Comparison of ENCODE assay signal across 22 cellular contexts in the genomic region with DNA sequence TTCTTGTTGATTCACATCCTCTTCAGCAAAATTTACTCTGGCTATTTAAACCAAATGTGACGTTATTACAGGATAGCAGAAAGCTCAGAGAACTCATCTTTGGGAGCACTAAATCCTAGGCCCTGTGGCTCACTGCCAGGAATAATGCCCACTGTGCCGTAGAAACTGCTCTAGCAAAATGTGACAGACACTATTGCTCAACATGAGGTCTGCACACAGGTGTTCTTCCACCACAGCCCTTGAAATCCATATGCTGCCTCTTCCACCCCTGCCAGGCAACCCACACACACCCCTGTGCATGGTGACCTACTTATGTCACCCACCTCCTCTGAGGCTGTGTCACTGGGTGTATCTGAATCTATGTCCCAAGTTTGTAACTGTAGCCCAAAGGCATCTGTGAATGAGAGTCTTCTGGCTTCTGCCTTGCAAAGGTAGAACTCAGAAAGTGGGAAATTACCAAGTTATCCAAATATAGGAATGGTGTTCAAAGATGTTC.
A peak's percentile ranks its signal among the peaks of the same experiment; 100 is the strongest.
DNase-seq lines count a peak whose midpoint lies in the region; TF ChIP-seq lines count a peak whose summit lies in the region.
"Had no signal": no experiment of that assay in that cellular context is flagged by ENCODE, and none has a peak within 500 bp of the region (broad histone marks: within the 10 kb centered on the region; RNA-seq: fewer than 3 reads in every experiment).

No MANE protein-coding gene starts in this region.

- no peak overlapping the region for H4K5ac ChIP-seq in mesendoderm (ENCODE audit: low read length)

- H3K4me1 ChIP-seq in HEK293 (ENCODE audit: control insufficient read depth, insufficient read depth, low read length) (no peaks in the 10 kb centered on the region), mesendoderm (ENCODE audit: control insufficient read depth, low read depth, low read length) (no peaks in the 10 kb centered on the region)
- H3K4me1 ChIP-seq: HAP-1, Peyer's patch had no signal

- no peaks in the 10 kb centered on the region for H3K27me3 Mint-ChIP-seq in chondrocyte (ENCODE audit: low read depth)

- H3K9me3 ChIP-seq in HEK293 (ENCODE audit: control insufficient read depth, insufficient read depth, low read depth, low read length), result no peaks in the 10 kb centered on the region
- H3K9me3 ChIP-seq: HAP-1, SJSA1 had no signal

- H3K27me3 ChIP-seq in mesendoderm (ENCODE audit: insufficient read depth, low read length, poor library complexity), result no peaks in the 10 kb centered on the region
- H3K27me3 ChIP-seq: Peyer's patch, SJSA1 had no signal

- H3K4ac ChIP-seq in mesendoderm (ENCODE audit: low read depth, low read length), result no peak overlapping the region

- peaks cover 9% of the 10 kb centered on the region for H3K36me3 Mint-ChIP-seq in chondrocyte (ENCODE audit: low read depth)
- H3K36me3 Mint-ChIP-seq: CD4-positive, CD25-positive, alpha-beta regulatory T cell had no signal

- H2BK15ac ChIP-seq in mesendoderm (replicated peaks; ENCODE audit: low read depth), result no peak overlapping the region

- H3K23ac ChIP-seq in mesendoderm (ENCODE audit: low read length), result no peak overlapping the region

- no peak overlapping the region for H2BK5ac ChIP-seq in mesendoderm (ENCODE audit: low read length)

- peak; percentile 11 for DNase-seq in Jurkat, Clone E6-1 (ENCODE audit: low read depth, low spot score)
- DNase-seq in SHP77 (lab: John Stamatoyannopoulos, UW) (peak; percentile 53 to 69), epithelial cell of prostate (ENCODE audit: low read depth, low spot score) (no peak), NCI-H526 treated with DMSO at 0.1 percent for 48 hours (lab: John Stamatoyannopoulos, UW) (no peak), chondrocyte (ENCODE audit: low spot score) (no peak), NCI-H1436 treated with DMSO at 0.1 percent for 48 hours (lab: John Stamatoyannopoulos, UW) (no peak), mesendoderm (no peak)
- DNase-seq: CD4-positive, CD25-positive, alpha-beta regulatory T cell; DMS79 treated with DMSO at 0.1 percent for 48 hours; Karpas-422; MM.1S; NCI-H1048; NCI-H146; NCI-H2029; NCI-H446; NK-92 treated with Interleukin-12 subunit alpha and Interleukin-12 subunit beta, amount 100 ng/mL, for 24 hours; Peyer's patch; T-helper 1 cell had no signal

- H3K4me3 ChIP-seq in HEK293 (ENCODE audit: low read depth, low read length), result no peak overlapping the region
- no peak overlapping the region for H3K4me3 ChIP-seq in Jurkat, Clone E6-1 (ENCODE audit: low read length)
- no peak overlapping the region for H3K4me3 ChIP-seq in mesendoderm (ENCODE audit: low read length)
- H3K4me3 ChIP-seq: GM23338, HAP-1, Peyer's patch, SJSA1 had no signal

- CTCF ChIA-PET in HEK293 (lab: Yijun Ruan, JAX), result no interaction called here

- H4K8ac ChIP-seq in mesendoderm (ENCODE audit: low read depth, low read length), result no peak overlapping the region

- H2AK5ac ChIP-seq in mesendoderm (ENCODE audit: low read length), result no peak overlapping the region

- peaks cover 40% of the 10 kb centered on the region for H3K9me3 Mint-ChIP-seq in chondrocyte (ENCODE audit: low read depth)
- H3K9me3 Mint-ChIP-seq: GM23338 had no signal

- H3K56ac ChIP-seq in mesendoderm (ENCODE audit: low read length), result no peak overlapping the region

- H3K4me1 Mint-ChIP-seq in chondrocyte (ENCODE audit: low read depth), result peaks cover 9% of the 10 kb centered on the region
- H3K4me1 Mint-ChIP-seq: CD4-positive, CD25-positive, alpha-beta regulatory T cell had no signal

- no peak overlapping the region for H3K18ac ChIP-seq in mesendoderm (ENCODE audit: low read length)

- POLR2A ChIA-PET in HEK293 (lab: Yijun Ruan, JAX), result no interaction called here

- WGBS in mesendoderm (ENCODE audit: extremely low coverage, insufficient coverage, low lambda C conversion rate), result no CpG with 5 or more reads among the region's 2 CpGs

- no peak overlapping the region for H3K4me3 Mint-ChIP-seq in chondrocyte (ENCODE audit: unreplicated experiment)
- H3K4me3 Mint-ChIP-seq: GM23338 had no signal

- H3K4me2 ChIP-seq in mesendoderm (ENCODE audit: low read length), result no peak overlapping the region
- H3K4me2 ChIP-seq: GM23338 had no signal

- no peaks in the 10 kb centered on the region for H3K79me2 ChIP-seq in mesendoderm (ENCODE audit: control insufficient read depth, insufficient read depth, low read length)

- no peak overlapping the region for H3K27ac ChIP-seq in HEK293 (ENCODE audit: extremely low read depth, low read depth, low read length)
- H3K27ac ChIP-seq in epithelial cell of prostate, result peak overlapping the region; percentile 98
- no peak overlapping the region for H3K27ac ChIP-seq in mesendoderm (ENCODE audit: low read depth, low read length)
- H3K27ac ChIP-seq: Peyer's patch had no signal

- TF ChIP-seq CTCF in HEK293 (tag by site-specific recombination; IDR thresholded peaks at IDR 0.05) (no peak), chondrocyte (IDR thresholded peaks at IDR 0.05) (no peak)

- no peak overlapping the region for H2BK120ac ChIP-seq in mesendoderm (ENCODE audit: low read depth, low read length)

- H3K36me3 ChIP-seq in HEK293 (ENCODE audit: control insufficient read depth in 2 of 2, insufficient read depth in 1 of 2, low read length in 2 of 2) (no peaks in the 10 kb centered on the region), mesendoderm (ENCODE audit: control insufficient read depth, insufficient read depth, low read length) (no peaks in the 10 kb centered on the region)
- H3K36me3 ChIP-seq: HAP-1, Peyer's patch, SJSA1 had no signal

- no peak overlapping the region for H3K9ac ChIP-seq in mesendoderm (ENCODE audit: low read length)

- H3K27ac Mint-ChIP-seq in chondrocyte (ENCODE audit: unreplicated experiment), result no peak overlapping the region
- H3K27ac Mint-ChIP-seq: CD4-positive, CD25-positive, alpha-beta regulatory T cell; GM23338 had no signal

- H3K79me1 ChIP-seq in mesendoderm (ENCODE audit: low read length), result no peaks in the 10 kb centered on the region

TF ChIP-seq in HEK293, 187 proteins besides CTCF, POLR2A, EP300 and RAD21:
- peak; percentile 45; the same call in 1 of the 2 replicates for TF ChIP-seq EGR2 (tag by site-specific recombination; IDR thresholded peaks at IDR 0.05; ENCODE audit: low read depth)
- 0 out of 2 replicates have a peak, but pooled peaks have one; percentile 16 for TF ChIP-seq ZFHX2 (tag by site-specific recombination; conservative IDR thresholded peaks at IDR 0.05)
- no peak for TF ChIP-seq ZNF10 (tag by site-specific recombination; IDR thresholded peaks at IDR 0.05)

Comparison
In these comparisons a context has a peak if more than half of its experiments do, and no peak if none do; other contexts are left out.
1. DNase-seq: peak in Jurkat, Clone E6-1 (single experiment) and SHP77 (2 of 2); none in epithelial cell of prostate (single experiment), NCI-H526 treated with DMSO at 0.1 percent for 48 hours (single experiment), chondrocyte (single experiment), NCI-H1436 treated with DMSO at 0.1 percent for 48 hours (single experiment) and mesendoderm (single experiment).